Comparison of ENCODE assay signal across 8 cellular contexts in genomic region chr4:129095811-129096454, GRCh38.
DNase-seq lines count a peak whose midpoint lies in the region; ATAC-seq and TF ChIP-seq lines count a peak whose summit lies in the region.

Gene C4orf33 (plus strand): TSS chr4:129096152. CDS start chr4:129102611, 6,459 bp downstream.

- peak; percentile 45 for ATAC-seq in HG02678 (IDR thresholded peaks at IDR 0.05; ENCODE audit: unreplicated experiment)

- peak; percentile 62 for TF ChIP-seq POLR2A in GM15510 (IDR thresholded peaks at IDR 0.05; ENCODE audit: borderline replicate concordance, extremely low read depth, insufficient read length)

- no peak for TF ChIP-seq CTCF in VCaP (conservative IDR thresholded peaks at IDR 0.05)
- TF ChIP-seq CTCF in cardiac fibroblast (IDR thresholded peaks at IDR 0.05; ENCODE audit: low read depth, low read length), result no peak

- H3K4me3 ChIP-seq in cardiac fibroblast (replicated peaks in 1 of 2; ENCODE audit: low read depth in 2 of 2, low read length in 2 of 2), result peak within 1 kb of the TSS; percentile 38 to 68

- H3K27ac ChIP-seq in VCaP, result peak within 1 kb of the TSS; percentile 52

- DNase-seq in NCI-H1417 treated with DMSO at 0.1 percent for 48 hours (lab: John Stamatoyannopoulos, UW) (peak; percentile 66), cardiac fibroblast (ENCODE audit: low read depth in 2 of 2) (peak; percentile 78 to 81), iris pigment epithelial cell (ENCODE audit: low read depth) (peak; percentile 75), NCI-H1092 treated with DMSO at 0.1 percent for 48 hours (lab: John Stamatoyannopoulos, UW) (no peak)
- peak; percentile 66 for DNase-seq in stimulated activated CD4-positive, alpha-beta T cell treated with anti-CD3 and anti-CD28 coated beads, Interleukin-12 subunit alpha, Interleukin-12 subunit beta, amount 100 ng/mL, for 4 hours
